In the genomic region with DNA sequence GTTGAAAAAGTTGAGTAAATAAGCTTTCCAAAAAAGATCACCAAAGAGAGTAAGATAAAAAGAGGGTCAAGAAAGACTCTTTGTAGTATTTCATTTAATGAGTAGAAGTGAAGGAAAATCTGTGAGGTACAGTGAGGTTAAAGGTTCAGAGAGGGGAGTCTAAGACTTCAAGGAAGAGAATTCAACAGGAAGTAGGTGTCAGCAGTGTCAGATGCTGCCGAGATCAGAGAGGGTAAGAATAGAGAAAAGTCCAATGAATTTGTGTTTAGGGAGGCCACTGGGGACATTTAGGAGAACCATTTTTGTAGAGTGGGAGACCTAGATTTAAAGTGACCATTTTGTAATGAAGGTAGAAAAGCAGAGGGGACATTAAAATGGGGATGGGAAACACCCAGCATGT, we compare ENCODE assay signal across 15 cellular contexts.
DNase-seq lines count a peak whose midpoint lies in the region; ATAC-seq and TF ChIP-seq lines count a peak whose summit lies in the region.
"Had no signal": no experiment of that assay in that cellular context is flagged by ENCODE, and none has a peak within 500 bp of the region (broad histone marks: within the 10 kb centered on the region; RNA-seq: fewer than 3 reads in every experiment).

No MANE protein-coding gene starts in this region.

- intact Hi-C loops in CD8-positive, alpha-beta T cell (cut with DNase I, micrococcal nuclease) = loop anchor here (2.0 to 5.0 kb wide), 5 partner anchors 14 to 128 kb away; a partner anchor contains a TSS
- intact Hi-C loops in activated T-helper 2 cell treated with anti-CD3 and anti-CD28 coated beads, Interferon-gamma antibody, Interleukin-2, Interleukin-4, amounts not matched to agents 10 μg/mL and 5 μg/mL and 100 μg/mL, durations not matched to agents 14 hours and 24 hours and 36 hours (cut with micrococcal nuclease) = loop anchor here (2.0 to 5.0 kb wide), 4 partner anchors 50 to 485 kb away; a partner anchor contains a TSS
- intact Hi-C loops in natural killer cell (cut with micrococcal nuclease) = loop anchor here (2.0 kb wide), 1 partner anchor 72 kb away; a partner anchor contains a TSS

- H3K27ac Mint-ChIP-seq in CD8-positive, alpha-beta T cell = peak overlapping the region; percentile 94
- peak overlapping the region; percentile 74 for H3K27ac Mint-ChIP-seq in activated T-helper 2 cell treated with anti-CD3 and anti-CD28 coated beads, Interferon-gamma antibody, Interleukin-2, Interleukin-4, amounts not matched to agents 10 μg/mL and 5 μg/mL and 100 μg/mL, durations not matched to agents 14 hours and 24 hours and 36 hours
- H3K27ac Mint-ChIP-seq in natural killer cell = peak overlapping the region; percentile 76 to 85
- H3K27ac Mint-ChIP-seq: dendritic cell treated with granulocyte-macrophage colony-stimulating factor and Interleukin-4, amounts not matched to agents 40 ng/mL and 50 ng/mL, for 4 days had no signal

- TF ChIP-seq CTCF in CD8-positive, alpha-beta T cell (IDR thresholded peaks at IDR 0.05) = no peak
- TF ChIP-seq CTCF in HEK293 (tag by site-specific recombination; IDR thresholded peaks at IDR 0.05) = no peak
- no peak for TF ChIP-seq CTCF in natural killer cell (IDR thresholded peaks at IDR 0.05)

- H3K4me1 Mint-ChIP-seq in CD8-positive, alpha-beta T cell (ENCODE audit: low read depth) = peaks cover 46% of the 10 kb centered on the region
- peaks cover 46% of the 10 kb centered on the region for H3K4me1 Mint-ChIP-seq in activated T-helper 2 cell treated with anti-CD3 and anti-CD28 coated beads, Interferon-gamma antibody, Interleukin-2, Interleukin-4, amounts not matched to agents 10 μg/mL and 5 μg/mL and 100 μg/mL, durations not matched to agents 14 hours and 24 hours and 36 hours (ENCODE audit: low read depth)
- peaks cover 31 to 46% of the 10 kb centered on the region in 2 donors for H3K4me1 Mint-ChIP-seq in natural killer cell

- H3K9me3 ChIP-seq in CD8-positive, alpha-beta T cell (ENCODE audit: low read length) = no peaks in the 10 kb centered on the region
- no peaks in the 10 kb centered on the region for H3K9me3 ChIP-seq in HEK293 (ENCODE audit: control insufficient read depth, insufficient read depth, low read depth, low read length)
- H3K9me3 ChIP-seq: esophagus muscularis mucosa, pancreas, stomach had no signal

- H3K4me3 ChIP-seq in CD8-positive, alpha-beta T cell (ENCODE audit: low read depth, low read length) = peak overlapping the region; percentile 10
- H3K4me3 ChIP-seq in HEK293 (ENCODE audit: low read depth, low read length) = no peak overlapping the region
- H3K4me3 ChIP-seq: esophagus muscularis mucosa, pancreas, stomach had no signal

- no peaks in the 10 kb centered on the region for H3K27me3 Mint-ChIP-seq in CD8-positive, alpha-beta T cell (ENCODE audit: low read depth)
- peaks cover 8% of the 10 kb centered on the region for H3K27me3 Mint-ChIP-seq in activated T-helper 2 cell treated with anti-CD3 and anti-CD28 coated beads, Interferon-gamma antibody, Interleukin-2, Interleukin-4, amounts not matched to agents 10 μg/mL and 5 μg/mL and 100 μg/mL, durations not matched to agents 14 hours and 24 hours and 36 hours (ENCODE audit: low read depth)
- no peaks in the 10 kb centered on the region for H3K27me3 Mint-ChIP-seq in natural killer cell (ENCODE audit: low read depth in 2 of 2)
- H3K27me3 Mint-ChIP-seq: dendritic cell treated with granulocyte-macrophage colony-stimulating factor and Interleukin-4, amounts not matched to agents 40 ng/mL and 50 ng/mL, for 4 days had no signal

- no peak for DNase-seq in CD8-positive, alpha-beta T cell
- DNase-seq in activated T-helper 2 cell treated with anti-CD3 and anti-CD28 coated beads, Interferon-gamma antibody, Interleukin-2, Interleukin-4, amounts not matched to agents 10 μg/mL and 5 μg/mL and 100 μg/mL, durations not matched to agents 14 hours and 24 hours and 36 hours (ENCODE audit: low spot score) = no peak
- DNase-seq in natural killer cell (no peak), NCI-H2081 treated with DMSO at 0.1 percent for 48 hours (lab: John Stamatoyannopoulos, UW) (no peak), NCI-H2196 (lab: John Stamatoyannopoulos, UW; ENCODE audit: unreplicated experiment) (no peak)
- DNase-seq: KG1, NCI-H1417 treated with DMSO at 0.1 percent for 48 hours, NCI-H510A, pancreas, small intestine, stomach had no signal

- POLR2A ChIA-PET in CD8-positive, alpha-beta T cell (lab: Charles Lee) = interaction anchor here (1.5 kb wide), 1 partner anchor 63 kb away, joined by 6 read pairs; no protein-coding TSS in a partner anchor
- POLR2A ChIA-PET in HEK293 (lab: Yijun Ruan, JAX) = no interaction called here

- H3K36me3 ChIP-seq in CD8-positive, alpha-beta T cell (ENCODE audit: insufficient read depth, low read length) = no peaks in the 10 kb centered on the region
- H3K36me3 ChIP-seq in HEK293 (ENCODE audit: control insufficient read depth in 2 of 2, insufficient read depth in 1 of 2, low read length in 2 of 2) = no peaks in the 10 kb centered on the region
- H3K36me3 ChIP-seq: esophagus muscularis mucosa, pancreas, stomach had no signal

- CTCF ChIA-PET in CD8-positive, alpha-beta T cell (lab: Charles Lee) = no interaction called here
- CTCF ChIA-PET in HEK293 (lab: Yijun Ruan, JAX) = no interaction called here

- peak; percentile 82 for ATAC-seq in CD8-positive, alpha-beta T cell
- peak; percentile 61 to 74 (median 68) for ATAC-seq in natural killer cell
- ATAC-seq in GM21390 (IDR thresholded peaks at IDR 0.05; ENCODE audit: unreplicated experiment) = no peak
- ATAC-seq: pancreas had no signal

- H3K36me3 Mint-ChIP-seq in CD8-positive, alpha-beta T cell = no peaks in the 10 kb centered on the region
- H3K36me3 Mint-ChIP-seq in activated T-helper 2 cell treated with anti-CD3 and anti-CD28 coated beads, Interferon-gamma antibody, Interleukin-2, Interleukin-4, amounts not matched to agents 10 μg/mL and 5 μg/mL and 100 μg/mL, durations not matched to agents 14 hours and 24 hours and 36 hours (ENCODE audit: low read depth) = no peaks in the 10 kb centered on the region
- H3K36me3 Mint-ChIP-seq in natural killer cell = no peaks in the 10 kb centered on the region

- H3K4me3 Mint-ChIP-seq in CD8-positive, alpha-beta T cell = peak overlapping the region; percentile 74
- H3K4me3 Mint-ChIP-seq in activated T-helper 2 cell treated with anti-CD3 and anti-CD28 coated beads, Interferon-gamma antibody, Interleukin-2, Interleukin-4, amounts not matched to agents 10 μg/mL and 5 μg/mL and 100 μg/mL, durations not matched to agents 14 hours and 24 hours and 36 hours (ENCODE audit: low read depth) = peak overlapping the region; percentile 69
- H3K4me3 Mint-ChIP-seq in natural killer cell = peak overlapping the region; percentile 78
- H3K4me3 Mint-ChIP-seq: dendritic cell treated with granulocyte-macrophage colony-stimulating factor and Interleukin-4, amounts not matched to agents 40 ng/mL and 50 ng/mL, for 4 days had no signal

- H3K27me3 ChIP-seq in CD8-positive, alpha-beta T cell (ENCODE audit: insufficient read depth, low read length) = no peaks in the 10 kb centered on the region
- H3K27me3 ChIP-seq: esophagus muscularis mucosa, pancreas, stomach had no signal

- H3K9me3 Mint-ChIP-seq in CD8-positive, alpha-beta T cell = no peaks in the 10 kb centered on the region
- no peaks in the 10 kb centered on the region for H3K9me3 Mint-ChIP-seq in activated T-helper 2 cell treated with anti-CD3 and anti-CD28 coated beads, Interferon-gamma antibody, Interleukin-2, Interleukin-4, amounts not matched to agents 10 μg/mL and 5 μg/mL and 100 μg/mL, durations not matched to agents 14 hours and 24 hours and 36 hours
- H3K9me3 Mint-ChIP-seq in natural killer cell = no peaks in the 10 kb centered on the region
- H3K9me3 Mint-ChIP-seq: dendritic cell treated with granulocyte-macrophage colony-stimulating factor and Interleukin-4, amounts not matched to agents 40 ng/mL and 50 ng/mL, for 4 days had no signal

- peak overlapping the region; percentile 20 for H3K27ac ChIP-seq in CD8-positive, alpha-beta T cell (ENCODE audit: low read depth, low read length)
- H3K27ac ChIP-seq in HEK293 (ENCODE audit: extremely low read depth, low read depth, low read length) = no peak overlapping the region; the same call in 1 of the 2 replicates
- H3K27ac ChIP-seq: esophagus muscularis mucosa, pancreas, stomach had no signal

- peaks cover 37% of the 10 kb centered on the region for H3K4me1 ChIP-seq in CD8-positive, alpha-beta T cell (ENCODE audit: insufficient read depth, low read length)
- peaks cover 16% of the 10 kb centered on the region for H3K4me1 ChIP-seq in HEK293 (ENCODE audit: control insufficient read depth, insufficient read depth, low read length)
- H3K4me1 ChIP-seq: pancreas, stomach had no signal

TF ChIP-seq in HEK293, 187 proteins besides CTCF, POLR2A, EP300 and RAD21:
- TF ChIP-seq ZNF664 (tag by site-specific recombination; IDR thresholded peaks at IDR 0.05) = peak; percentile 61; the same call in 1 of the 2 replicates
- no peak for TF ChIP-seq YY2 (tag by site-specific recombination; IDR thresholded peaks at IDR 0.05)
- TF ChIP-seq ZXDB (tag by site-specific recombination; IDR thresholded peaks at IDR 0.05) = 0 out of 2 replicates have a peak, but pooled peaks have one; percentile 4
TF ChIP-seq in HEK293: peak in this region for 2.
